Comparison of ENCODE assay signal across 8 cellular contexts in the genomic region with DNA sequence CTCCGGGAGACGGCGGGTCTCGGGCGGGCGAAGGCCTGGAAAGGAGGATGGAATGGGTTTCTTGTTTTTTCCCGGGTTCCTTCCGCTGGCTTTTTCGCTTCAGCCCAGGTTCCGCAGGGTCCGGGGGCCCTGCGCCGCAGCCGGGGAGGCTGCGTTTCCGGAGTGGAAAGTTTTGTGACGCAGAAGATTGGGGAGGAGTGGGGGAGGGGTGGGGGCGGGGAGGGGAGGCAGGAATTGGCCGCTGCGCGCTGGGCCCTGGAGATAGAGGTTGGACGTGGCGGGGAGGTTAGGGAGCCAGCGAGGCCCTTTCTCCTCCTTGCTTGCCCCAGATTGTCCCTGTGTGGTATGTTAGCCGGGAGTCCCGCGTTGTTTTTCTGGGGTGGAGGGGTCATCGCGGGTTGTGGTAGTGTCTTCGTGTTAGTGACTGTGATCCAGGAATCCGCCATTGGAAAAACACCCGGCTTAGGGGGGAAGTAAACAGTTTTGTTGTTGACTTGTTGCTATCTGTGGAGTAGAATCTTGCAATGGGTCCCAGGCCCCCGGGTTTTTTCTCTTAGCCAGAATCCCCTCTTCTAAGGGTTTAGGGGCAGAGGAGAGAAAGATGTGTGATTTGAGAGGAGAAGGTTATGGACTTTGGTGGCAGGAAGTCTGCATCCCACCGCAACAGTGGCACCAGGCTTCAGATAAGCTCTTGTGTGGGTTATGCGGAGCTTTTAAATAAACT. TPM values are rescaled to one million over a fixed set of nuclear protein-coding genes. Genes with fewer than 3 reads are reported as not detected.
DNase-seq lines count a peak whose midpoint lies in the region; ATAC-seq, FAIRE-seq and TF ChIP-seq lines count a peak whose summit lies in the region.

No MANE protein-coding gene starts in this region.

- H3K4me3 Mint-ChIP-seq in T-helper 2 cell treated with Interferon-gamma antibody and Interleukin-4, amounts not matched to agents 5 μg/mL and 100 μg/mL, for 36 hours = peak overlapping the region; percentile 92

- CTCF ChIA-PET in GM12878 (lab: Yijun Ruan, JAX) = no interaction called here

- no peaks in the 10 kb centered on the region for H3K9me3 Mint-ChIP-seq in T-helper 2 cell treated with Interferon-gamma antibody and Interleukin-4, amounts not matched to agents 5 μg/mL and 100 μg/mL, for 36 hours

- H3K27me3 Mint-ChIP-seq in T-helper 2 cell treated with Interferon-gamma antibody and Interleukin-4, amounts not matched to agents 5 μg/mL and 100 μg/mL, for 36 hours (ENCODE audit: low read depth) = peaks cover 3% of the 10 kb centered on the region

- SMC1A ChIA-PET in GM12878 (lab: Charles Lee; ENCODE audit: uncharacterized antibody, unreplicated experiment) = interaction anchor here (1.2 kb wide), 1 partner anchor 154 kb away, joined by 7 read pairs; no protein-coding TSS in a partner anchor

- H3K4me3 ChIP-seq in GM12878 (peak overlapping the region; percentile 91), iPS-20b (ENCODE audit: low read length) (peak overlapping the region; percentile 95)

- peaks cover 40% of the 10 kb centered on the region for H3K36me3 Mint-ChIP-seq in T-helper 2 cell treated with Interferon-gamma antibody and Interleukin-4, amounts not matched to agents 5 μg/mL and 100 μg/mL, for 36 hours (ENCODE audit: low read depth)

- H3K27ac ChIP-seq in GM12878 (ENCODE audit: control insufficient read depth, insufficient read depth) = peak overlapping the region; percentile 99
- peak overlapping the region; percentile 98 for H3K27ac ChIP-seq in iPS-20b (ENCODE audit: low read length)

- BruUV-seq in GM12878 (replicated peaks; lab: Mats Ljungman, UMichigan) = TSS peak; percentile 43

- H3K79me2 ChIP-seq in GM12878 (ENCODE audit: control insufficient read depth, insufficient read depth, low read length) = peaks cover 68% of the 10 kb centered on the region

- H3K4me1 Mint-ChIP-seq in T-helper 2 cell treated with Interferon-gamma antibody and Interleukin-4, amounts not matched to agents 5 μg/mL and 100 μg/mL, for 36 hours (ENCODE audit: low read depth) = peaks cover 36% of the 10 kb centered on the region

- H3K4me2 ChIP-seq in GM12878 (ENCODE audit: control insufficient read depth, insufficient read depth) = peak overlapping the region; percentile 85; the same call in 1 of the 2 replicates

- peak in 1 of 2 experiments; percentile 40; a peak in 1 of 4 replicates for TF ChIP-seq EP300 in GM12878 (IDR thresholded peaks at IDR 0.05; ENCODE audit: borderline replicate concordance in 1 of 2, control insufficient read depth in 1 of 2, low read depth in 2 of 2, low read length in 2 of 2)

- FAIRE-seq in GM12878 (lab: Jason Lieb, UNC) = no peak

- RAD21 ChIA-PET in GM12878 (lab: Charles Lee; ENCODE audit: unreplicated experiment) = no interaction called here

- 2% methylated on average over 31 of the region's 35 CpGs for WGBS in GM12878 (ENCODE audit: insufficient coverage, insufficient replicate concordance, low lambda C conversion rate, missing lambda C conversion rate)

- H3K36me3 ChIP-seq in GM12878 (ENCODE audit: control insufficient read depth in 2 of 2, insufficient read depth in 2 of 2, low read length in 1 of 2) (peaks cover 4 to 9% of the 10 kb centered on the region in 2 experiments), iPS-20b (ENCODE audit: insufficient read depth, low read depth, low read length) (peaks cover 41% of the 10 kb centered on the region)

- H3K9me3 ChIP-seq in GM12878 (replicated peaks; ENCODE audit: control insufficient read depth, insufficient read depth, low read length) = no peaks in the 10 kb centered on the region
- no peaks in the 10 kb centered on the region for H3K9me3 ChIP-seq in iPS-20b (ENCODE audit: insufficient read depth, low read depth, low read length)

- H3K4me1 ChIP-seq in GM12878 (ENCODE audit: control insufficient read depth, insufficient read depth, low read length) (peaks cover 10% of the 10 kb centered on the region), iPS-20b (ENCODE audit: insufficient read depth, low read length) (peaks cover 11% of the 10 kb centered on the region; the same call in 1 of the 2 replicates)

- no peak for TF ChIP-seq RAD21 in GM12878 (IDR thresholded peaks at IDR 0.05; ENCODE audit: insufficient read depth, low read depth, low read length)

- no peak for DNase-seq in T-helper 2 cell treated with Interferon-gamma antibody and Interleukin-4, amounts not matched to agents 5 μg/mL and 100 μg/mL, for 36 hours (ENCODE audit: low spot score)
- no peak for DNase-seq in GM12878 (ENCODE audit: low read depth, low spot score)
- DNase-seq in stimulated activated CD4-positive, alpha-beta T cell treated with anti-CD3 and anti-CD28 coated beads, Interleukin-12 subunit alpha, Interleukin-12 subunit beta, amount 100 ng/mL, for 4 hours = peak; percentile 48
- no peak for DNase-seq in SHP77 (lab: John Stamatoyannopoulos, UW)

- peak overlapping the region; percentile 99 for H3K27ac Mint-ChIP-seq in T-helper 2 cell treated with Interferon-gamma antibody and Interleukin-4, amounts not matched to agents 5 μg/mL and 100 μg/mL, for 36 hours

- in situ Hi-C loops in GM12878 (cut with MboI) = loop anchor here (5.0 to 10.0 kb wide), 2 partner anchors 253 to 690 kb away; a partner anchor contains a TSS

- H4K20me1 ChIP-seq in GM12878 (ENCODE audit: control insufficient read depth, insufficient read depth) = peaks cover 18% of the 10 kb centered on the region

- H3K9ac ChIP-seq in GM12878 (ENCODE audit: control insufficient read depth, insufficient read depth, low read length) (peak overlapping the region; percentile 97), iPS-20b (ENCODE audit: low read depth, low read length) (peak overlapping the region; percentile 100)

- intact Hi-C loops in GM12878 (cut with micrococcal nuclease; ENCODE audit: unreplicated experiment) = loop anchor here (2.0 to 10.0 kb wide), 7 partner anchors 58 to 688 kb away; a partner anchor contains a TSS

- POLR2A ChIA-PET in GM12878 (lab: Charles Lee) = no interaction called here

- H3K27me3 ChIP-seq in GM12878 (replicated peaks in 1 of 2; ENCODE audit: control insufficient read depth in 2 of 2, insufficient read depth in 2 of 2, low read length in 1 of 2) = no peaks in the 10 kb centered on the region
- peaks cover 5% of the 10 kb centered on the region; the same call in 1 of the 2 replicates for H3K27me3 ChIP-seq in iPS-20b (ENCODE audit: insufficient read depth, low read length)

- peak; percentile 9 for ATAC-seq in GM18502 (IDR thresholded peaks at IDR 0.05; ENCODE audit: poor library complexity, unreplicated experiment)
- ATAC-seq in HG03095 (IDR thresholded peaks at IDR 0.05; ENCODE audit: unreplicated experiment) = peak; percentile 2
- ATAC-seq in GM12878 = peak; percentile 24
- no peak for ATAC-seq in GM21447 (IDR thresholded peaks at IDR 0.05; ENCODE audit: unreplicated experiment)

- no peak overlapping the region for H2AFZ ChIP-seq in GM12878 (ENCODE audit: control insufficient read depth, low read depth, low read length)

- no peak for TF ChIP-seq POLR2A in GM12878 (IDR thresholded peaks at IDR 0.05; ENCODE audit: low read depth, low read length)

- TF ChIP-seq CTCF in GM12878 (IDR thresholded peaks at IDR 0.05 in 2 of 3, conservative IDR thresholded peaks at IDR 0.05 in 1 of 3; ENCODE audit: control insufficient read depth in 2 of 3, extremely low read depth in 1 of 3, insufficient read depth in 1 of 3, low read depth in 3 of 3, low read length in 3 of 3) = no peak

TF ChIP-seq in GM12878, 131 proteins besides CTCF, POLR2A, EP300 and RAD21 (continues in another document):
- TF ChIP-seq BCL11A (IDR thresholded peaks at IDR 0.05; ENCODE audit: low read depth, low read length) = peak; percentile 38; the same call in 1 of the 2 replicates

RNA-seq across cellular contexts. Expression of a gene that starts 1.1 kb away (rescaled TPM):
- 411 TPM in 2 replicates for total RNA-seq in GM12878 (2013; cell fraction: nucleolus; rRNA removed)
- total RNA-seq in GM12878 (2014; rRNA removed) = 175 and 212 TPM in 2 replicates
- 141 and 142 TPM in 2 replicates for total RNA-seq in GM12878 (2014; rRNA removed; fragmentation: Illumina TruSeq; extraction: Trizol)
- total RNA-seq in GM12878 (2021) = 262 and 283 TPM in 2 replicates
- 120 TPM for polyA plus RNA-seq in GM12878 (2011; ENCODE audit: low read depth)
- polyA plus RNA-seq in GM12878 (2011; rRNA removed) = 134 and 197 TPM in 2 replicates
- 54.9 and 55.7 TPM in 2 replicates for polyA plus RNA-seq in GM12878 (2011; cell fraction: cytosol; rRNA removed)
- 104 and 181 TPM in 2 replicates for polyA plus RNA-seq in GM12878 (2011; cell fraction: nucleus; rRNA removed)
- 133 and 148 TPM in 2 replicates for polyA plus RNA-seq in GM12878 (2012)
- 222 and 279 TPM in 2 replicates for polyA plus RNA-seq in GM12878 (2014; fragmentation: Illumina TruSeq; extraction: Trizol)
- 10 to 100 TPM; 52.0 to 56.7 TPM for polyA plus RNA-seq in GM12878 (2014; fragmentation: Nextera tagmentation; extraction: Ambion mirVana)
- 145 and 169 TPM in 2 replicates for polyA plus RNA-seq in GM12878 (2014; rRNA removed)
- polyA plus RNA-seq in GM12878 (2016; fragmentation: Nextera tagmentation; extraction: Ambion mirVana) = 100 to 1,000 TPM; 203 to 204 TPM
- 120 and 174 TPM in 2 replicates for polyA minus RNA-seq in GM12878 (2011; rRNA and poly(A)+ RNA removed)
- polyA minus RNA-seq in GM12878 (2011; cell fraction: cytosol; rRNA and poly(A)+ RNA removed) = 66.7 and 118 TPM in 2 replicates
- 127 and 235 TPM in 2 replicates for polyA minus RNA-seq in GM12878 (2011; cell fraction: nucleus; rRNA and poly(A)+ RNA removed)
